In the genomic region with DNA sequence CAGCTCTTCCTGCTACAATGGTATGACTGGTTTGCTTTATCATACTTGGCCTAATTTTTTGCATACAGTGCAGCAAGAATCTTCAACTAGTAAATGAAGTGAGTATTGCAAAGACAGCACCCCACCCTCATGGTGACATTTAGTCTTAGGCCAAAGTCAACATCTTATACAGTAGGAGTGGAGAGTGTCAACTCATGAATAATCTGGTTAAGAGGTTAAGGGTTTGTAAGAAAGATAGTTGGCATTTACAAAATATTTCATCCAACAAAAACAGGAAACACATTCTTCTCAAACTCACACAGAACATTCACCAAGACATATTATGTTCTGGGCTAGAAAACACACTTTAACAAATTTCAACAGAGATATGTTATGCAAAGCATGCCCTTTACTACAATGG, we compare ENCODE assay signal across 12 cellular contexts. TPM values are rescaled to one million over a fixed set of nuclear protein-coding genes. Genes with fewer than 3 reads are reported as not detected.
DNase-seq lines count a peak whose midpoint lies in the region; ATAC-seq and TF ChIP-seq lines count a peak whose summit lies in the region.
"Had no signal": no experiment of that assay in that cellular context is flagged by ENCODE, and none has a peak within 500 bp of the region (broad histone marks: within the 10 kb centered on the region; RNA-seq: fewer than 3 reads in every experiment).

No MANE protein-coding gene starts in this region.

- peak overlapping the region in 2 of 7 donors; percentile 15 to 77 for H3K4me3 Mint-ChIP-seq in CD8-positive, alpha-beta memory T cell
- peak overlapping the region in 2 of 8 donors; percentile 36 to 42 for H3K4me3 Mint-ChIP-seq in naive B cell
- no peak overlapping the region for H3K4me3 Mint-ChIP-seq in HFFc6

- no peaks in the 10 kb centered on the region for H3K9me3 ChIP-seq in CD8-positive, alpha-beta memory T cell (ENCODE audit: low read length)

- peaks cover 44% of the 10 kb centered on the region for H3K4me1 ChIP-seq in CD8-positive, alpha-beta memory T cell (ENCODE audit: insufficient read depth, low read length)

- H3K27me3 ChIP-seq in CD8-positive, alpha-beta memory T cell (ENCODE audit: insufficient read depth, low read length, poor library complexity, severe bottlenecking), result no peaks in the 10 kb centered on the region
- H3K27me3 ChIP-seq in brain microvascular endothelial cell (replicated peaks), result no peaks in the 10 kb centered on the region

- H3K27ac Mint-ChIP-seq in CD8-positive, alpha-beta memory T cell, result peak overlapping the region in 7 of 8 donors; percentile 19 to 90 (median 71)
- H3K27ac Mint-ChIP-seq in naive B cell, result peak overlapping the region in 4 of 6 donors; percentile 21 to 78 (median 46)
- H3K27ac Mint-ChIP-seq in HFFc6, result no peak overlapping the region

- H3K9me3 Mint-ChIP-seq in CD8-positive, alpha-beta memory T cell, result no peaks in the 10 kb centered on the region
- H3K9me3 Mint-ChIP-seq in naive B cell (no peaks in the 10 kb centered on the region), HFFc6 (no peaks in the 10 kb centered on the region)

- no peaks in the 10 kb centered on the region for H3K27me3 Mint-ChIP-seq in CD8-positive, alpha-beta memory T cell
- H3K27me3 Mint-ChIP-seq in naive B cell, result no peaks in the 10 kb centered on the region
- peaks cover 9% of the 10 kb centered on the region for H3K27me3 Mint-ChIP-seq in HFFc6 (ENCODE audit: insufficient read depth)

- POLR2A ChIA-PET in CD8-positive, alpha-beta memory T cell (lab: Charles Lee), result no interaction called here

- no peak overlapping the region for H3K27ac ChIP-seq in CD8-positive, alpha-beta memory T cell (ENCODE audit: low read depth, low read length)
- H3K27ac ChIP-seq in brain microvascular endothelial cell, result no peak overlapping the region

- peaks cover 0 to 2% (median 0%) of the 10 kb centered on the region in 3 donors for H3K36me3 Mint-ChIP-seq in CD8-positive, alpha-beta memory T cell
- H3K36me3 Mint-ChIP-seq in naive B cell (no peaks in the 10 kb centered on the region), HFFc6 (ENCODE audit: low read depth) (no peaks in the 10 kb centered on the region)

- in situ Hi-C loops in brain microvascular endothelial cell (cut with HindIII; ENCODE audit: low pct_ligation_motif_present, low sequenced_read_pairs), result no loop called here

- CTCF ChIA-PET in CD8-positive, alpha-beta memory T cell (lab: Charles Lee), result interaction anchor here (1.5 to 2.2 kb wide), 2 partner anchors 74 to 88 kb away, joined by 3 to 6 read pairs; a partner anchor contains a TSS

- no peak overlapping the region for H3K4me3 ChIP-seq in CD8-positive, alpha-beta memory T cell (ENCODE audit: low read length)
- H3K4me3 ChIP-seq in brain microvascular endothelial cell (ENCODE audit: low read depth, low read length), result no peak overlapping the region

- H3K4me1 Mint-ChIP-seq in CD8-positive, alpha-beta memory T cell, result peaks cover 47 to 70% (median 58%) of the 10 kb centered on the region in 3 donors
- H3K4me1 Mint-ChIP-seq in naive B cell, result peaks cover 47 to 78% (median 53%) of the 10 kb centered on the region in 3 donors
- peaks cover 10% of the 10 kb centered on the region; the same call in 1 of the 2 replicates for H3K4me1 Mint-ChIP-seq in HFFc6 (ENCODE audit: low read depth)

- H3K36me3 ChIP-seq in CD8-positive, alpha-beta memory T cell (ENCODE audit: insufficient read depth, low read length), result no peaks in the 10 kb centered on the region
- no peaks in the 10 kb centered on the region for H3K36me3 ChIP-seq in brain microvascular endothelial cell (replicated peaks)

- no peak for ATAC-seq in naive B cell (ENCODE audit: low read depth in 2 of 2)

- no peak for DNase-seq in CD8-positive, alpha-beta memory T cell
- peak; percentile 48 for DNase-seq in LoVo (ENCODE audit: low spot score)
- DNase-seq in brain microvascular endothelial cell, result peak; percentile 16
- no peak for DNase-seq in naive B cell
- DNase-seq in HFFc6, result no peak
- no peak for DNase-seq in HuH-7 (ENCODE audit: low spot score)
- no peak for DNase-seq in DMS 273 (lab: John Stamatoyannopoulos, UW; ENCODE audit: unreplicated experiment)
- DNase-seq in NOMO-1 (lab: John Stamatoyannopoulos, UW; ENCODE audit: unreplicated experiment in 2 of 2), result no peak
- DNase-seq: amygdala, DMS153, NCI-H1092, NCI-H526 treated with DMSO at 0.1 percent for 48 hours had no signal

- TF ChIP-seq CTCF in brain microvascular endothelial cell (IDR thresholded peaks at IDR 0.05; ENCODE audit: low read depth, low read length, missing control alignments) (no peak), HFFc6 (IDR thresholded peaks at IDR 0.05) (no peak)

RNA-seq across cellular contexts. Expression of a gene that starts 2.2 kb away (rescaled TPM):
- 1 to 10 TPM; 4.5 to 5.5 TPM for total RNA-seq in CD8-positive, alpha-beta memory T cell
- polyA plus RNA-seq in CD8-positive, alpha-beta memory T cell, result 38.5 TPM
- polyA plus RNA-seq in naive B cell (ENCODE audit: low read depth in 6 of 6), result 100 to 1,000 TPM in 1 of 6 donors, 10 to 100 TPM in 5; 57.4 to 112 (median 74.5) TPM
- not detected for total RNA-seq in HFFc6 (2021; fragmentation: NEBNext Ultra II Directional; extraction: Animal tissue kit (Norgen Biotek cat#: 25700))

RNA-seq across cellular contexts. Expression of a gene that starts 33.7 kb away (rescaled TPM):
- 10 to 100 TPM; 11.2 to 12.5 TPM for total RNA-seq in CD8-positive, alpha-beta memory T cell
- 22.0 TPM for polyA plus RNA-seq in CD8-positive, alpha-beta memory T cell
- 1 to 10 TPM; 2.9 to 8.6 (median 6.9) TPM for polyA plus RNA-seq in naive B cell (ENCODE audit: low read depth in 6 of 6)
- 10 to 100 TPM in 1 of 6 experiments, 1 to 10 TPM in 5; 3.3 to 11.3 (median 9.0) TPM for total RNA-seq in HFFc6 (2021; fragmentation: NEBNext Ultra II Directional; extraction: Animal tissue kit (Norgen Biotek cat#: 25700))

Comparison
In these comparisons a context has a peak if more than half of its experiments do, and no peak if none do; other contexts are left out.
1. DNase-seq: peak in LoVo (single experiment) and brain microvascular endothelial cell (single experiment); none in CD8-positive, alpha-beta memory T cell (0 of 5), naive B cell (single experiment), HFFc6 (single experiment), HuH-7 (single experiment), DMS 273 (single experiment) and NOMO-1 (0 of 2).
2. RNA of a gene that starts 2.2 kb away (total RNA-seq): 4.5 to 5.5 TPM in CD8-positive, alpha-beta memory T cell; not detected in HFFc6; every median in the first group is over 4 times any median in the second.